ENCODE assay signal across 8 cellular contexts in the genomic region with DNA sequence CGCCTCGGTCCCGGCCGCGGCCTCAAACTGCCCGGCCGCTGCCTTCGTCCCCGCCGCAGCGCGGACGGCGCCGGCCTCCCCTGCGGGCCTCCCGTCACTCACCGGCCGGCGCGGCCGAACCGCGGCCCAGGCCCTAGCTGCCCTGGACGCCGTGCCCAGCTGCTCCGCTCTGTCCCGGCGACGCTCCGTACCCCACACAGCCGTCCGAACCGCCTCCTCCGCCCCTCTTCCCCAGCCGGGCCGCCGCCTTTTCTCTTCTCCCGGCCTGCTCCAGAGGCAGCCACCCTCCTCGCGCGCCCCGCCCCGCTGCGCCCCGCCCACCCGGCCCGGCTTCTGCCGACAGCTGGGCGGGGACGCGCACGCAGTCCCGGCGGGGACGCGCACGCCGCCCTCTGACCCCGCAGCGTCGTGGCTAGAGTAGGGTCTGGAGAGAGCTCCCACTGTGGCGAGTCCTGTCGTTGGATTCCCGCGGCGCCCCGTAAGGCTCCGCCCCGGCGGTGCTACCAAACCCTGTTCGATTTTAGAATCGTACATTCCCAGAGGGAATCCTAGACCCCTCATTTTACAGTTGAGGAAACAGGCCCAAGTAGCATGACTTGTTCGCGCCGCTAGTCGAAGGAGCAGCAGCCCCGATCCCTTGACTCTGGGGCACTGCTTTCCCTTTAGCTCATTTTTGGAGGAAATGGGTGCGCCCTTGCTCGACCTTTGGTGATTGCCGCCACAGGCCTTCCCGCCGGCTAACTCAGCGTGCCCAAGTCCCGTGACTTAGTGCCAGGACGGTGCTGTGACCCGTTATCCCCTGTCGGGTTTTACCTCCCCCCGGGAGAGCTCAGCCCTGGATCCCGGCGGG. TPM values are rescaled to one million over a fixed set of nuclear protein-coding genes. Genes with fewer than 3 reads are reported as not detected.
A peak's percentile ranks its signal among the peaks of the same experiment; 100 is the strongest.
DNase-seq lines count a peak whose midpoint lies in the region; ATAC-seq and TF ChIP-seq lines count a peak whose summit lies in the region.

A gene with protein sequence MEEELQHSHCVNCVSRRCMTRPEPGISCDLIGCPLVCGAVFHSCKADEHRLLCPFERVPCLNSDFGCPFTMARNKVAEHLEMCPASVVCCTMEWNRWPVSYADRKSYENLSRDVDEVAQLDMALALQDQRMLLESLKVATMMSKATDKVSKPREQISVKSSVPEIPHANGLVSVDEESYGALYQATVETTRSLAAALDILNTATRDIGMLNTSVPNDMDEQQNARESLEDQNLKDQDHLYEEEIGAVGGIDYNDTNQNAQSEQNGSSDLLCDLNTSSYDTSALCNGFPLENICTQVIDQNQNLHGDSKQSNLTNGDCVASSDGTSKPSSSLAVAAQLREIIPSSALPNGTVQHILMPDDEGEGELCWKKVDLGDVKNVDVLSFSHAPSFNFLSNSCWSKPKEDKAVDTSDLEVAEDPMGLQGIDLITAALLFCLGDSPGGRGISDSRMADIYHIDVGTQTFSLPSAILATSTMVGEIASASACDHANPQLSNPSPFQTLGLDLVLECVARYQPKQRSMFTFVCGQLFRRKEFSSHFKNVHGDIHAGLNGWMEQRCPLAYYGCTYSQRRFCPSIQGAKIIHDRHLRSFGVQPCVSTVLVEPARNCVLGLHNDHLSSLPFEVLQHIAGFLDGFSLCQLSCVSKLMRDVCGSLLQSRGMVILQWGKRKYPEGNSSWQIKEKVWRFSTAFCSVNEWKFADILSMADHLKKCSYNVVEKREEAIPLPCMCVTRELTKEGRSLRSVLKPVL (minus strand): TSS at position 295 of the 850 bp plus-strand sequence. CDS start 8,390 bp downstream, outside the sequence.

- no peaks in the 10 kb centered on the region for H3K9me3 Mint-ChIP-seq in mesothelial cell of epicardium

- H3K36me3 Mint-ChIP-seq in mesothelial cell of epicardium, result no peaks in the 10 kb centered on the region

- in situ Hi-C loops in endometrial microvascular endothelial cells (cut with HindIII; ENCODE audit: inconsistent ontology term, low pct_unique_long_range_greater_than_20kb, low sequenced_read_pairs), result no loop called here

- peaks cover 35% of the 10 kb centered on the region for H3K4me1 Mint-ChIP-seq in mesothelial cell of epicardium

- peak within 1 kb of the TSS; percentile 97 for H3K27ac Mint-ChIP-seq in mesothelial cell of epicardium

- TF ChIP-seq CTCF in mesothelial cell of epicardium (IDR thresholded peaks at IDR 0.05; ENCODE audit: unreplicated experiment), result no peak

- peak; percentile 54 for ATAC-seq in GM19468 (IDR thresholded peaks at IDR 0.05; ENCODE audit: extremely low read depth, unreplicated experiment)

- no peaks in the 10 kb centered on the region for H3K27me3 Mint-ChIP-seq in mesothelial cell of epicardium (ENCODE audit: low read depth)

- DNase-seq in COLO829 (ENCODE audit: low spot score) (peak; percentile 72), HS-27A (ENCODE audit: low read depth) (peak; percentile 80), mesothelial cell of epicardium (ENCODE audit: low spot score in 2 of 2, unreplicated experiment in 2 of 2) (peak; percentile 67 to 87)
- DNase-seq in NK-92 treated with Interleukin-12 subunit alpha and Interleukin-12 subunit beta, amount 100 ng/mL, for 24 hours (lab: John Stamatoyannopoulos, UW), result peak; percentile 84
- peak; percentile 29 for DNase-seq in activated CD8-positive, alpha-beta memory T cell treated with anti-CD3 and anti-CD28 coated beads, Interleukin-2, amount 50 U/mL, for 1 hour (ENCODE audit: extremely low read depth)
- DNase-seq in stimulated activated CD8-positive, alpha-beta memory T cell treated with anti-CD3 and anti-CD28 coated beads, Interleukin-15, amount 100 ng/mL, for 48 hours (ENCODE audit: low read depth in 2 of 2), result peak; percentile 83 to 85

- H3K4me3 Mint-ChIP-seq in mesothelial cell of epicardium, result peak within 1 kb of the TSS; percentile 94

RNA-seq across cellular contexts. Expression of the gene that starts here (rescaled TPM):
- 10.6 TPM for total RNA-seq in endometrial microvascular endothelial cells (ENCODE audit: inconsistent ontology term)
- total RNA-seq in mesothelial cell of epicardium, result 8.6 to 9.2 TPM (median 9.1 TPM) in 3 replicates

Comparison
In these comparisons a context has a peak if more than half of its experiments do, and no peak if none do; other contexts are left out.
1. Peak in every context shown above with its lines: DNase-seq and ATAC-seq.
2. DNase-seq: peak in every context shown above with its lines; median percentile 84 in NK-92 treated with Interleukin-12 subunit alpha and Interleukin-12 subunit beta, amount 100 ng/mL, for 24 hours; 84 in stimulated activated CD8-positive, alpha-beta memory T cell treated with anti-CD3 and anti-CD28 coated beads, Interleukin-15, amount 100 ng/mL, for 48 hours; 80 in HS-27A; 77 in mesothelial cell of epicardium; 72 in COLO829; 29 in activated CD8-positive, alpha-beta memory T cell treated with anti-CD3 and anti-CD28 coated beads, Interleukin-2, amount 50 U/mL, for 1 hour.